In genomic region chr18:22282311-22283235, GRCh38 we compare ENCODE assay signal across 8 cellular contexts.
DNase-seq lines count a peak whose midpoint lies in the region; ATAC-seq, FAIRE-seq and TF ChIP-seq lines count a peak whose summit lies in the region.

No MANE protein-coding gene starts in this region.

- H3K56ac ChIP-seq in IMR-90 (ENCODE audit: extremely low read depth, insufficient read depth, low read length): no peak overlapping the region

- peak overlapping the region; percentile 16; the same call in 1 of the 2 replicates for H3K27ac ChIP-seq in IMR-90 (ENCODE audit: insufficient read depth, low read length)

- TF ChIP-seq POLR2A in IMR-90 (IDR thresholded peaks at IDR 0.05; ENCODE audit: low read depth, low read length): no peak

- H3K9me1 ChIP-seq in IMR-90 (ENCODE audit: insufficient read depth, low read length): peaks cover 15% of the 10 kb centered on the region

- POLR2A ChIA-PET in IMR-90 (lab: Charles Lee; ENCODE audit: unreplicated experiment) (interaction anchor here (0.5 kb wide), 1 partner anchor 135 kb away, joined by 3 read pairs; no protein-coding TSS in a partner anchor), HEK293T (lab: Yijun Ruan, JAX) (interaction anchor here (1.5 kb wide), 1 partner anchor 66 kb away, joined by 4 read pairs; no protein-coding TSS in a partner anchor)

- TF ChIP-seq RAD21 in IMR-90 (IDR thresholded peaks at IDR 0.05; ENCODE audit: low read length): no peak

- peak overlapping the region; percentile 49 for H3K4ac ChIP-seq in IMR-90 (ENCODE audit: low read depth, low read length)

- no peak overlapping the region for H3K4me3 Mint-ChIP-seq in activated naive CD8-positive, alpha-beta T cell

- TF ChIP-seq CTCF in IMR-90 (conservative IDR thresholded peaks at IDR 0.05; ENCODE audit: low read depth, low read length): no peak; the same call in 1 of the 2 replicates

- H4K20me1 ChIP-seq in IMR-90 (ENCODE audit: insufficient read depth, low read length): no peaks in the 10 kb centered on the region

- H3K27me3 Mint-ChIP-seq in activated naive CD8-positive, alpha-beta T cell: no peaks in the 10 kb centered on the region

- no peaks in the 10 kb centered on the region for H3K79me1 ChIP-seq in IMR-90 (ENCODE audit: low read depth in 1 of 2, low read length in 2 of 2)

- peak overlapping the region; percentile 76 for H2AFZ ChIP-seq in IMR-90 (replicated peaks; ENCODE audit: low read length, poor library complexity)

- no peaks in the 10 kb centered on the region for H3K36me3 Mint-ChIP-seq in activated naive CD8-positive, alpha-beta T cell

- H3K36me3 ChIP-seq in IMR-90 (ENCODE audit: control insufficient read depth, insufficient read depth, low read length): no peaks in the 10 kb centered on the region

- H3K4me1 ChIP-seq in IMR-90 (ENCODE audit: control insufficient read depth, insufficient read depth, low read length): peaks cover 8% of the 10 kb centered on the region

- no peak overlapping the region; the same call in 1 of the 2 replicates for H3K4me2 ChIP-seq in IMR-90 (ENCODE audit: low read depth, low read length)

- H3K27ac Mint-ChIP-seq in activated naive CD8-positive, alpha-beta T cell: peak overlapping the region; percentile 36

- H2AK5ac ChIP-seq in IMR-90 (ENCODE audit: low read depth, low read length): peak overlapping the region; percentile 67

- H2BK5ac ChIP-seq in IMR-90 (ENCODE audit: low read depth, low read length, poor library complexity, severe bottlenecking): peak overlapping the region; percentile 61

- H4K5ac ChIP-seq in IMR-90 (ENCODE audit: low read depth, low read length): peak overlapping the region; percentile 30; the same call in 1 of the 2 replicates

- no TSS peak for BruUV-seq in IMR-90 (replicated peaks; lab: Mats Ljungman, UMichigan)

- in situ Hi-C loops in IMR-90 (cut with MboI; ENCODE audit: low sequenced_read_pairs): no loop called here

- dilution Hi-C loops in IMR-90 (cut with HindIII; ENCODE audit: low sequenced_read_pairs, unreplicated experiment): no loop called here

- H3K18ac ChIP-seq in IMR-90 (ENCODE audit: low read depth, low read length): peak overlapping the region; percentile 24

- H2BK20ac ChIP-seq in IMR-90 (ENCODE audit: low read depth, low read length): peak overlapping the region; percentile 69

- H3K27me3 ChIP-seq in IMR-90 (ENCODE audit: control insufficient read depth, insufficient read depth, low read length): no peaks in the 10 kb centered on the region; the same call in 1 of the 2 replicates

- no peaks in the 10 kb centered on the region for H3K9me3 ChIP-seq in IMR-90 (ENCODE audit: control insufficient read depth, insufficient read depth, low read length)

- no peak for FAIRE-seq in frontal cortex (lab: Jason Lieb, UNC)

- peak overlapping the region in 1 of 2 experiments; percentile 68; a peak in 2 of 4 replicates for H4K8ac ChIP-seq in IMR-90 (ENCODE audit: low read depth in 2 of 2, low read length in 2 of 2)

- peak overlapping the region; percentile 25; the same call in 2 of the 3 replicates for H2BK15ac ChIP-seq in IMR-90 (ENCODE audit: low read depth, low read length)

- intact Hi-C loops in IMR-90 (cut with micrococcal nuclease): no loop called here

- ATAC-seq in IMR-90 (ENCODE audit: low read depth): peak; percentile 60

- H3K9ac ChIP-seq in IMR-90 (ENCODE audit: low read depth, low read length): no peak overlapping the region

- peak overlapping the region; percentile 87 for H2BK120ac ChIP-seq in IMR-90 (ENCODE audit: low read depth, low read length)

- peak overlapping the region; percentile 66; the same call in 1 of the 2 replicates for H3K23ac ChIP-seq in IMR-90 (ENCODE audit: low read depth, low read length)

- peaks cover 12% of the 10 kb centered on the region for H3K4me1 Mint-ChIP-seq in activated naive CD8-positive, alpha-beta T cell (ENCODE audit: low read depth)

- peak overlapping the region; percentile 16; the same call in 1 of the 2 replicates for H3K14ac ChIP-seq in IMR-90 (replicated peaks; ENCODE audit: low read depth, low read length)

- WGBS in IMR-90 (ENCODE audit: extremely low coverage in 2 of 2, insufficient read length in 1 of 2), 2 experiments: no CpG with 5 or more reads among the region's 8 CpGs

- H3K4me3 ChIP-seq in IMR-90 (ENCODE audit: insufficient read depth, low read depth, low read length): no peak overlapping the region

- H4K91ac ChIP-seq in IMR-90 (ENCODE audit: insufficient read depth, low read depth, low read length): peak overlapping the region; percentile 26

- peaks cover 2% of the 10 kb centered on the region for H3K9me3 Mint-ChIP-seq in activated naive CD8-positive, alpha-beta T cell (ENCODE audit: low read depth)

- DNase-seq in AG08396 (ENCODE audit: low spot score) (peak; percentile 39), IMR-90 (peak; percentile 96), kidney glomerular epithelial cell (lab: John Stamatoyannopoulos, UW) (peak; percentile 97), HEK293T (ENCODE audit: extremely low spot score) (no peak), nucleus accumbens (lab: John Stamatoyannopoulos, UW) (no peak), GM19240 (ENCODE audit: insufficient read length, low spot score) (no peak), frontal cortex (ENCODE audit: low spot score in 2 of 2) (no peak)

- H2AK9ac ChIP-seq in IMR-90 (replicated peaks; ENCODE audit: low read depth, low read length, poor library complexity): no peak overlapping the region

- CTCF ChIA-PET in IMR-90 (lab: Yijun Ruan, JAX) (interaction anchor here (1.1 kb wide), 1 partner anchor 11 kb away, joined by 3 read pairs; no protein-coding TSS in a partner anchor), HEK293T (lab: Yijun Ruan, JAX) (interaction anchor here (0.6 to 1.2 kb wide), 3 partner anchors 10 to 772 kb away, joined by 4 to 5 read pairs (median 5); no protein-coding TSS in a partner anchor)

TF ChIP-seq in IMR-90, 13 proteins besides CTCF, POLR2A, EP300 and RAD21 (continues in another document):
- TF ChIP-seq MAFK (IDR thresholded peaks at IDR 0.05; ENCODE audit: low read depth, low read length) (peak; percentile 11; the same call in 1 of the 2 replicates), MAZ (IDR thresholded peaks at IDR 0.05; ENCODE audit: borderline replicate concordance, low read depth, low read length) (no peak), SMC3 (IDR thresholded peaks at IDR 0.05; ENCODE audit: low read depth, low read length) (no peak), RFX5 (IDR thresholded peaks at IDR 0.05; ENCODE audit: low read depth, low read length) (no peak), NFE2L2 (IDR thresholded peaks at IDR 0.05; ENCODE audit: low read depth, low read length) (0 out of 2 replicates have a peak, but pooled peaks have one; percentile 18), ELK1 (IDR thresholded peaks at IDR 0.05; ENCODE audit: borderline replicate concordance, low read depth, low read length) (no peak), CEBPB (IDR thresholded peaks at IDR 0.05; ENCODE audit: low read depth, low read length) (no peak), USF2 (IDR thresholded peaks at IDR 0.05; ENCODE audit: low read depth, low read length) (no peak), RCOR1 (IDR thresholded peaks at IDR 0.05; ENCODE audit: insufficient replicate concordance, low read length) (no peak)

TF ChIP-seq in HEK293T, 16 proteins besides CTCF, POLR2A, EP300 and RAD21:
- TF ChIP-seq LEF1 (IDR thresholded peaks at IDR 0.05; ENCODE audit: borderline replicate concordance) (no peak), HDGF (IDR thresholded peaks at IDR 0.05; ENCODE audit: borderline replicate concordance) (no peak), FOXK2 (IDR thresholded peaks at IDR 0.05) (no peak)
TF ChIP-seq in HEK293T: peak in this region for 0.

Comparison
In these comparisons a context has a peak if more than half of its experiments do, and no peak if none do; other contexts are left out.
1. DNase-seq: peak in AG08396 (single experiment), IMR-90 (single experiment) and kidney glomerular epithelial cell (single experiment); none in HEK293T (single experiment), nucleus accumbens (0 of 56), GM19240 (single experiment) and frontal cortex (0 of 2).